In genomic region chr3:126083511-126083912, GRCh38 we compare ENCODE assay signal across 8 cellular contexts. TPM values are rescaled to one million over a fixed set of nuclear protein-coding genes. Genes with fewer than 3 reads are reported as not detected.
DNase-seq lines count a peak whose midpoint lies in the region; ATAC-seq, FAIRE-seq and TF ChIP-seq lines count a peak whose summit lies in the region.

No MANE protein-coding gene starts in this region.

- no peak for TF ChIP-seq CTCF in DOHH2 (IDR thresholded peaks at IDR 0.05; ENCODE audit: low read depth, low read length, poor library complexity, severe bottlenecking)
- TF ChIP-seq CTCF in HL-60 (IDR thresholded peaks at IDR 0.05; ENCODE audit: insufficient read depth, low read length): no peak
- TF ChIP-seq CTCF in SK-N-SH (IDR thresholded peaks at IDR 0.05): no peak
- TF ChIP-seq CTCF in bronchial epithelial cell (IDR thresholded peaks at IDR 0.05; ENCODE audit: insufficient read depth, low read length, severe bottlenecking): no peak

- H2AFZ ChIP-seq in SK-N-SH (ENCODE audit: low read depth): peak overlapping the region; percentile 75; the same call in 1 of the 2 replicates

- H3K4me3 ChIP-seq in DOHH2 (ENCODE audit: low read length): peak overlapping the region; percentile 92
- H3K4me3 ChIP-seq in HL-60 (replicated peaks; ENCODE audit: insufficient read depth, low read length): peak overlapping the region; percentile 71
- H3K4me3 ChIP-seq in SK-N-SH (ENCODE audit: low read depth in 2 of 2, low read length in 1 of 2): peak overlapping the region; percentile 66 to 76
- H3K4me3 ChIP-seq in bronchial epithelial cell (ENCODE audit: low read depth, low read length): peak overlapping the region; percentile 62

- peak overlapping the region; percentile 71 for H3K9ac ChIP-seq in SK-N-SH

- ATAC-seq in GM21367 (IDR thresholded peaks at IDR 0.05; ENCODE audit: unreplicated experiment) (peak; percentile 28), left colon (peak; percentile 76)

- peaks cover 24% of the 10 kb centered on the region for H3K4me1 ChIP-seq in DOHH2 (ENCODE audit: control insufficient read depth, low read length)
- H3K4me1 ChIP-seq in SK-N-SH (ENCODE audit: control insufficient read depth in 1 of 2, insufficient read depth in 2 of 2, low read depth in 1 of 2, low read length in 1 of 2): peaks cover 0 to 15% of the 10 kb centered on the region in 2 experiments; a peak in 2 of 4 replicates

- TF ChIP-seq RAD21 in SK-N-SH (IDR thresholded peaks at IDR 0.05; ENCODE audit: low read length): no peak

- peak overlapping the region; percentile 93 for H3K4me2 ChIP-seq in DOHH2 (ENCODE audit: low read length)
- H3K4me2 ChIP-seq in SK-N-SH: peak overlapping the region; percentile 80

- 8% methylated on average over 2 of the region's 30 CpGs for WGBS in SK-N-SH (ENCODE audit: low lambda C conversion rate)

- H3K9me3 ChIP-seq in DOHH2 (ENCODE audit: control insufficient read depth, insufficient read depth, low read length) (0 out of 2 replicates have a peak, but pooled peaks cover 6% of the 10 kb centered on the region), SK-N-SH (peaks cover 18% of the 10 kb centered on the region; the same call in 1 of the 2 replicates)

- H4K20me1 ChIP-seq in DOHH2 (ENCODE audit: control insufficient read depth, insufficient read depth, low read depth, low read length): no peaks in the 10 kb centered on the region
- H4K20me1 ChIP-seq in SK-N-SH (ENCODE audit: insufficient read depth): no peaks in the 10 kb centered on the region

- no peaks in the 10 kb centered on the region for H3K27me3 ChIP-seq in DOHH2 (ENCODE audit: control insufficient read depth, low read length)
- no peaks in the 10 kb centered on the region for H3K27me3 ChIP-seq in HL-60 (ENCODE audit: insufficient read depth, poor library complexity, severe bottlenecking)
- no peaks in the 10 kb centered on the region for H3K27me3 ChIP-seq in SK-N-SH (ENCODE audit: insufficient read depth)
- no peaks in the 10 kb centered on the region for H3K27me3 ChIP-seq in bronchial epithelial cell (ENCODE audit: control insufficient read depth, insufficient read depth, low read length)

- TF ChIP-seq EP300 in SK-N-SH (IDR thresholded peaks at IDR 0.05; ENCODE audit: borderline replicate concordance in 1 of 2, low read depth in 1 of 2, low read length in 1 of 2): no peak

- H3K27ac ChIP-seq in DOHH2 (ENCODE audit: low read depth, low read length) (peak overlapping the region; percentile 56), HL-60 (replicated peaks) (peak overlapping the region; percentile 61), SK-N-SH (ENCODE audit: low read depth in 2 of 2, low read length in 1 of 2) (peak overlapping the region; percentile 23 to 78)

- H3K79me2 ChIP-seq in DOHH2 (ENCODE audit: control insufficient read depth, low read length): peaks cover 14% of the 10 kb centered on the region
- H3K79me2 ChIP-seq in SK-N-SH (ENCODE audit: insufficient read depth): peaks cover 7% of the 10 kb centered on the region; the same call in 1 of the 2 replicates

- H3K9me2 ChIP-seq in DOHH2 (replicated peaks; ENCODE audit: control insufficient read depth, low read length) (no peaks in the 10 kb centered on the region), SK-N-SH (no peaks in the 10 kb centered on the region)

- FAIRE-seq in bronchial epithelial cell (lab: Jason Lieb, UNC): no peak

- CTCF ChIA-PET in SK-N-SH (lab: Yijun Ruan, JAX): interaction anchor here (1.1 to 1.4 kb wide), 3 partner anchors 9 to 15 kb away, joined by 3 to 5 read pairs (median 4); no protein-coding TSS in a partner anchor

- 0 out of 2 replicates have a peak, but pooled peaks cover 6% of the 10 kb centered on the region for H3F3A ChIP-seq in DOHH2 (ENCODE audit: control insufficient read depth, insufficient read depth)
- H3F3A ChIP-seq in SK-N-SH (replicated peaks; ENCODE audit: insufficient read depth): no peaks in the 10 kb centered on the region

- peaks cover 3% of the 10 kb centered on the region; the same call in 1 of the 2 replicates for H3K36me3 ChIP-seq in DOHH2 (ENCODE audit: control insufficient read depth, low read length)
- peaks cover 0 to 5% of the 10 kb centered on the region in 2 experiments for H3K36me3 ChIP-seq in SK-N-SH (replicated peaks in 1 of 2; ENCODE audit: control insufficient read depth in 1 of 2, insufficient read depth in 2 of 2, low read length in 1 of 2)
- no peaks in the 10 kb centered on the region for H3K36me3 ChIP-seq in bronchial epithelial cell (ENCODE audit: control insufficient read depth, insufficient read depth, low read length)

- POLR2A ChIA-PET in SK-N-SH (lab: Yijun Ruan, JAX): no interaction called here

- intact Hi-C loops in left colon (cut with DNase I, micrococcal nuclease): no loop called here

- DNase-seq in HL-60 (ENCODE audit: low read depth in 1 of 2, low spot score in 1 of 2) (peak in 1 of 2 experiments; percentile 39), SK-N-SH (peak; percentile 88), bronchial epithelial cell (ENCODE audit: low read depth) (peak; percentile 19), left colon (peak; percentile 48 to 64), NCI-H187 (lab: John Stamatoyannopoulos, UW) (no peak)
- DNase-seq in stimulated activated CD8-positive, alpha-beta memory T cell treated with anti-CD3 and anti-CD28 coated beads, Interleukin-12 subunit alpha, Interleukin-12 subunit beta, amount 100 ng/mL, for 1 hour (ENCODE audit: low read depth): peak; percentile 12

TF ChIP-seq in SK-N-SH, 30 proteins besides CTCF, POLR2A, EP300 and RAD21:
- TF ChIP-seq MAX (IDR thresholded peaks at IDR 0.05; ENCODE audit: low read depth) (no peak; the same call in 1 of the 2 replicates), MXI1 (IDR thresholded peaks at IDR 0.05; ENCODE audit: low read depth, low read length) (0 out of 2 replicates have a peak, but pooled peaks have one; percentile 34)

RNA-seq across cellular contexts. Expression of gene SLC41A3, which starts 0.4 kb away (rescaled TPM):
- polyA plus RNA-seq in SK-N-SH (2012; rRNA removed): 53.4 and 58.4 TPM in 2 replicates
- polyA plus RNA-seq in SK-N-SH (2012; cell fraction: cytosol; rRNA removed): 29.9 and 39.4 TPM in 2 replicates
- 72.6 and 102 TPM in 2 replicates for polyA plus RNA-seq in SK-N-SH (2012; cell fraction: nucleus; rRNA removed)
- 40.1 and 61.6 TPM in 2 replicates for total RNA-seq in bronchial epithelial cell
- 10 to 100 TPM; 31.3 to 31.4 TPM for total RNA-seq in left colon

Comparison
In these comparisons a context has a peak if more than half of its experiments do, and no peak if none do; other contexts are left out.
1. DNase-seq: peak in SK-N-SH (single experiment), bronchial epithelial cell (single experiment), left colon (2 of 2) and stimulated activated CD8-positive, alpha-beta memory T cell treated with anti-CD3 and anti-CD28 coated beads, Interleukin-12 subunit alpha, Interleukin-12 subunit beta, amount 100 ng/mL, for 1 hour (single experiment); none in NCI-H187 (0 of 2).
2. Peak in every context shown above with its lines, with median percentiles within 50 percentile points of each other: H3K27ac ChIP-seq and H3K4me3 ChIP-seq.